Comparison of ENCODE assay signal across 8 cellular contexts in genomic region chr10:100186813-100187212, GRCh38. TPM values are rescaled to one million over a fixed set of nuclear protein-coding genes. Genes with fewer than 3 reads are reported as not detected.
DNase-seq lines count a peak whose midpoint lies in the region; ATAC-seq, FAIRE-seq and TF ChIP-seq lines count a peak whose summit lies in the region.

No MANE protein-coding gene starts in this region.

- TF ChIP-seq POLR2A in right lobe of liver (IDR thresholded peaks at IDR 0.05) (no peak), suprapubic skin (IDR thresholded peaks at IDR 0.05) (no peak)

- DNase-seq in GM18507 (ENCODE audit: extremely low spot score, insufficient read length, low read depth), result no peak
- peak; percentile 85 for DNase-seq in OCI-M1 (lab: John Stamatoyannopoulos, UW)
- no peak for DNase-seq in astrocyte of the cerebellum (ENCODE audit: low read depth)
- DNase-seq in right lobe of liver, result peak in 1 of 3 donors; percentile 22
- peak in 1 of 2 donors; percentile 60 for DNase-seq in suprapubic skin (ENCODE audit: low spot score in 2 of 2)

- 24% methylated on average over 2 of the region's 14 CpGs for WGBS in right lobe of liver (ENCODE audit: insufficient coverage, low coverage, low lambda C conversion rate, missing lambda C conversion rate)
- WGBS in suprapubic skin, result 68% methylated on average over 14 of the region's 14 CpGs

- H3K36me3 ChIP-seq in right lobe of liver, result peaks cover 0 to 24% (median 9%) of the 10 kb centered on the region in 4 donors
- H3K36me3 ChIP-seq in suprapubic skin, result peaks cover 27% of the 10 kb centered on the region

- peak; percentile 59 for FAIRE-seq in GM18507 (lab: Jason Lieb, UNC)

- peak overlapping the region; percentile 72 to 90 (median 86) for H3K27ac ChIP-seq in right lobe of liver
- H3K27ac ChIP-seq in suprapubic skin, result peak overlapping the region; percentile 94

- no peaks in the 10 kb centered on the region for H3K9me3 ChIP-seq in right lobe of liver
- H3K9me3 ChIP-seq in suprapubic skin, result no peaks in the 10 kb centered on the region

- peaks cover 0 to 34% (median 2%) of the 10 kb centered on the region in 4 donors for H3K4me1 ChIP-seq in right lobe of liver
- peaks cover 44% of the 10 kb centered on the region for H3K4me1 ChIP-seq in suprapubic skin

- no peak for TF ChIP-seq EP300 in suprapubic skin (IDR thresholded peaks at IDR 0.05)

- TF ChIP-seq CTCF in astrocyte of the cerebellum (IDR thresholded peaks at IDR 0.05; ENCODE audit: low read depth, low read length, missing control alignments) (no peak), right lobe of liver (IDR thresholded peaks at IDR 0.05) (no peak), suprapubic skin (IDR thresholded peaks at IDR 0.05) (no peak)

- ATAC-seq in right lobe of liver (no peak), GM21723 (IDR thresholded peaks at IDR 0.05; ENCODE audit: unreplicated experiment) (no peak), GM19397 (IDR thresholded peaks at IDR 0.05; ENCODE audit: unreplicated experiment) (no peak), GM21529 (IDR thresholded peaks at IDR 0.05; ENCODE audit: unreplicated experiment) (no peak)

- in situ Hi-C loops in astrocyte of the cerebellum (cut with HindIII; ENCODE audit: low sequenced_read_pairs), result no loop called here

- intact Hi-C loops in right lobe of liver (cut with DNase I), result no loop called here

- H3K27me3 ChIP-seq in right lobe of liver (no peaks in the 10 kb centered on the region), suprapubic skin (no peaks in the 10 kb centered on the region)

- H3K4me3 ChIP-seq in astrocyte of the cerebellum (ENCODE audit: low read depth, low read length) (peak overlapping the region; percentile 96), right lobe of liver (peak overlapping the region; percentile 60 to 89 (median 88)), suprapubic skin (peak overlapping the region; percentile 95)

RNA-seq across cellular contexts. Expression of gene ERLIN1, which starts 1.0 kb away (rescaled TPM):
- total RNA-seq in right lobe of liver, result 10 to 100 TPM; 37.1 to 82.0 (median 54.1) TPM
- total RNA-seq in suprapubic skin, result 10 to 100 TPM; 23.3 to 38.2 (median 27.9) TPM

RNA-seq across cellular contexts. Expression of gene CHUK, which starts 42.6 kb away (rescaled TPM):
- total RNA-seq in right lobe of liver (10 to 100 TPM in 5 of 6 experiments, 1 to 10 TPM in 1; 8.6 to 20.0 (median 11.3) TPM), suprapubic skin (10 to 100 TPM; 11.3 to 15.4 (median 13.9) TPM)
